Comparison of ENCODE assay signal across 9 cellular contexts in genomic region chr9:137590123-137590468, GRCh38. TPM values are rescaled to one million over a fixed set of nuclear protein-coding genes. Genes with fewer than 3 reads are reported as not detected.
DNase-seq lines count a peak whose midpoint lies in the region; ATAC-seq and TF ChIP-seq lines count a peak whose summit lies in the region.
"Had no signal": no experiment of that assay in that cellular context is flagged by ENCODE, and none has a peak within 500 bp of the region (broad histone marks: within the 10 kb centered on the region; RNA-seq: fewer than 3 reads in every experiment).

No MANE protein-coding gene starts in this region.

- H3K4me3 ChIP-seq in AG04450 (ENCODE audit: low read depth, low read length) (peak overlapping the region; percentile 71), GM23338 (peak overlapping the region; percentile 79; the same call in 1 of the 2 replicates), adipocyte (ENCODE audit: low read length) (peak overlapping the region; percentile 88), lung (peak overlapping the region; percentile 69)

- intact Hi-C loops in activated naive CD4-positive, alpha-beta T cell treated with anti-CD3 and anti-CD28 coated beads for 36 hours (cut with micrococcal nuclease): loop anchor here (1.0 to 2.0 kb wide), 3 partner anchors 12 to 29 kb away; partner anchors contain the start of genes ARRDC1, DPH7 and EHMT1

- H3K4me1 Mint-ChIP-seq in GM23338: peaks cover 5% of the 10 kb centered on the region; the same call in 2 of the 3 replicates
- H3K4me1 Mint-ChIP-seq in activated naive CD4-positive, alpha-beta T cell treated with anti-CD3 and anti-CD28 coated beads for 36 hours (ENCODE audit: low read depth): peaks cover 21% of the 10 kb centered on the region

- H3K36me3 ChIP-seq in GM23338 (ENCODE audit: insufficient read depth) (peaks cover 15% of the 10 kb centered on the region), adipocyte (ENCODE audit: control insufficient read depth, insufficient read depth, low read length, severe bottlenecking) (peaks cover 30% of the 10 kb centered on the region), lung (ENCODE audit: control insufficient read depth in 2 of 2, insufficient read depth in 2 of 2, low read length in 2 of 2) (peaks cover 0 to 22% of the 10 kb centered on the region in 2 donors)

- H3K27me3 Mint-ChIP-seq in GM23338 (ENCODE audit: insufficient read depth, low read depth, poor library complexity): peaks cover 15% of the 10 kb centered on the region
- no peaks in the 10 kb centered on the region for H3K27me3 Mint-ChIP-seq in activated naive CD4-positive, alpha-beta T cell treated with anti-CD3 and anti-CD28 coated beads for 36 hours (ENCODE audit: low read depth)
- H3K27me3 Mint-ChIP-seq: activated naive CD8-positive, alpha-beta T cell treated with anti-CD3 and anti-CD28 coated beads, Interleukin-2, amount 10 ng/mL, durations not matched to agents 7 days and 5 days had no signal

- H3K9ac ChIP-seq in adipocyte (ENCODE audit: low read length): peak overlapping the region; percentile 90

- H3K9me3 ChIP-seq in AG04450 (ENCODE audit: control insufficient read depth, insufficient read depth, low read length) (no peaks in the 10 kb centered on the region), adipocyte (ENCODE audit: control insufficient read depth, low read length) (no peaks in the 10 kb centered on the region), lung (ENCODE audit: control insufficient read depth in 2 of 2, insufficient read depth in 1 of 2, low read length in 1 of 2) (no peaks in the 10 kb centered on the region)

- no peak for TF ChIP-seq CTCF in AG04450 (IDR thresholded peaks at IDR 0.05; ENCODE audit: low read depth, low read length)
- no peak for TF ChIP-seq CTCF in GM23338 (conservative IDR thresholded peaks at IDR 0.05; ENCODE audit: low read depth in 2 of 2)
- TF ChIP-seq CTCF in lung (IDR thresholded peaks at IDR 0.05; ENCODE audit: control extremely low read depth, extremely low read depth): no peak

- no peak overlapping the region; the same call in 2 of the 3 replicates for H3K4me3 Mint-ChIP-seq in GM23338
- H3K4me3 Mint-ChIP-seq in activated naive CD4-positive, alpha-beta T cell treated with anti-CD3 and anti-CD28 coated beads for 36 hours: no peak overlapping the region

- H3K9me3 Mint-ChIP-seq in GM23338: peaks cover 2% of the 10 kb centered on the region; the same call in 1 of the 3 replicates
- H3K9me3 Mint-ChIP-seq in activated naive CD4-positive, alpha-beta T cell treated with anti-CD3 and anti-CD28 coated beads for 36 hours: no peaks in the 10 kb centered on the region
- H3K9me3 Mint-ChIP-seq: activated naive CD8-positive, alpha-beta T cell treated with anti-CD3 and anti-CD28 coated beads, Interleukin-2, amount 10 ng/mL, durations not matched to agents 7 days and 5 days had no signal

- no peaks in the 10 kb centered on the region for H3K27me3 ChIP-seq in AG04450 (ENCODE audit: control insufficient read depth, insufficient read depth, low read length)
- no peaks in the 10 kb centered on the region for H3K27me3 ChIP-seq in GM23338 (ENCODE audit: insufficient read depth)
- no peaks in the 10 kb centered on the region for H3K27me3 ChIP-seq in adipocyte (replicated peaks; ENCODE audit: control insufficient read depth, insufficient read depth, low read length)
- no peaks in the 10 kb centered on the region for H3K27me3 ChIP-seq in lung (ENCODE audit: control insufficient read depth, insufficient read depth)

- CTCF ChIA-PET in AG04450 (lab: Charles Lee): interaction anchor here (1.4 kb wide), 1 partner anchor 167 kb away, joined by 3 read pairs; the partner anchor contains the start of gene EXD3
- CTCF ChIA-PET in activated naive CD4-positive, alpha-beta T cell treated with anti-CD3 and anti-CD28 coated beads for 36 hours (lab: Charles Lee): interaction anchor here (0.9 to 1.1 kb wide), 2 partner anchors 10 to 184 kb away, joined by 3 read pairs; no protein-coding TSS in a partner anchor

- peaks cover 17% of the 10 kb centered on the region for H3K79me2 ChIP-seq in GM23338 (replicated peaks; ENCODE audit: insufficient read depth)

- POLR2A ChIA-PET in AG04450 (lab: Yijun Ruan, JAX): interaction anchor here (1.0 kb wide), 1 partner anchor 29 kb away, joined by 4 read pairs; the partner anchor contains the start of gene EHMT1

- no peak overlapping the region for H3K4me2 ChIP-seq in GM23338

- H3F3A ChIP-seq in GM23338 (replicated peaks; ENCODE audit: low read depth): 0 out of 2 replicates have a peak, but pooled peaks cover 7% of the 10 kb centered on the region

- H3K4me1 ChIP-seq in GM23338 (ENCODE audit: insufficient read depth) (peaks cover 9% of the 10 kb centered on the region), adipocyte (ENCODE audit: control insufficient read depth, insufficient read depth, low read length) (peaks cover 13% of the 10 kb centered on the region), lung (ENCODE audit: control insufficient read depth in 2 of 2, insufficient read depth in 2 of 2, low read length in 2 of 2) (peaks cover 0 to 8% of the 10 kb centered on the region in 2 donors)

- H3K27ac Mint-ChIP-seq in GM23338: no peak overlapping the region
- H3K27ac Mint-ChIP-seq in activated naive CD4-positive, alpha-beta T cell treated with anti-CD3 and anti-CD28 coated beads for 36 hours: no peak overlapping the region

- in situ Hi-C loops in KBM-7 (cut with MboI; ENCODE audit: low pct_unique_long_range_greater_than_20kb, low sequenced_read_pairs): no loop called here

- ATAC-seq in GM23338 (no peak), lung (ENCODE audit: insufficient read depth, low FRiP score) (no peak)

- H3K36me3 Mint-ChIP-seq in GM23338 (ENCODE audit: low read depth): peaks cover 39% of the 10 kb centered on the region
- H3K36me3 Mint-ChIP-seq in activated naive CD4-positive, alpha-beta T cell treated with anti-CD3 and anti-CD28 coated beads for 36 hours (ENCODE audit: low read depth): peaks cover 19% of the 10 kb centered on the region

- H3K9me2 ChIP-seq in GM23338 (ENCODE audit: insufficient read depth): no peaks in the 10 kb centered on the region

- no peak overlapping the region for H2AFZ ChIP-seq in GM23338

- WGBS in lung, 2 donors: 0 to 1% methylated on average over 29 to 61 of the region's 61 CpGs

- peaks cover 14% of the 10 kb centered on the region; the same call in 1 of the 2 replicates for H4K20me1 ChIP-seq in GM23338 (replicated peaks; ENCODE audit: insufficient read depth)

- DNase-seq in AG04450 (ENCODE audit: low read depth, low spot score) (no peak), GM23338 (ENCODE audit: low spot score) (peak; percentile 30), adipocyte (ENCODE audit: low read depth) (no peak), lung (ENCODE audit: low spot score) (no peak), KBM-7 (no peak), germinal center (ENCODE audit: low spot score) (no peak), GDM1 (lab: John Stamatoyannopoulos, UW) (no peak)
- no peak for DNase-seq in activated naive CD4-positive, alpha-beta T cell treated with anti-CD3 and anti-CD28 coated beads for 36 hours

- H3K27ac ChIP-seq in AG04450 (ENCODE audit: low read depth, low read length) (no peak overlapping the region), GM23338 (ENCODE audit: low read depth) (no peak overlapping the region), lung (ENCODE audit: low read depth in 1 of 2, low read length in 1 of 2) (peak overlapping the region in 1 of 2 donors; percentile 43)

TF ChIP-seq in GM23338, 12 proteins besides CTCF, POLR2A, EP300 and RAD21 (continues in another document):
- TF ChIP-seq EZH2phosphoT487 (IDR thresholded peaks at IDR 0.05; ENCODE audit: unreplicated experiment) (no peak), JUNB (IDR thresholded peaks at IDR 0.05; ENCODE audit: unreplicated experiment) (no peak)

RNA-seq across cellular contexts. Expression of gene ZMYND19, which starts 0.2 kb away (rescaled TPM):
- 11.4 and 11.6 TPM in 2 replicates for polyA plus RNA-seq in AG04450 (2011; rRNA removed)
- polyA minus RNA-seq in AG04450 (2011; rRNA and poly(A)+ RNA removed): 6.5 and 10.5 TPM in 2 replicates
- total RNA-seq in GM23338 (2014; rRNA removed; shearing (Covaris generic)): 50.3 and 58.5 TPM in 2 replicates
- 25.8 and 41.7 TPM in 2 replicates for polyA plus RNA-seq in GM23338 (2016; fragmentation: Nextera tagmentation; extraction: Ambion mirVana)
- 10 to 100 TPM; 11.4 to 25.5 TPM for total RNA-seq in lung
- 10 to 100 TPM; 15.4 to 29.1 TPM for polyA plus RNA-seq in lung
- 10 to 100 TPM; 50.9 to 52.5 TPM for total RNA-seq in activated naive CD4-positive, alpha-beta T cell treated with anti-CD3 and anti-CD28 coated beads for 36 hours

RNA-seq across cellular contexts. Expression of gene DPH7, which starts 11.4 kb away (rescaled TPM):
- polyA plus RNA-seq in AG04450 (2011; rRNA removed): 19.5 and 21.9 TPM in 2 replicates
- polyA minus RNA-seq in AG04450 (2011; rRNA and poly(A)+ RNA removed): 14.7 and 19.8 TPM in 2 replicates
- 53.7 and 68.8 TPM in 2 replicates for total RNA-seq in GM23338 (2014; rRNA removed; shearing (Covaris generic))
- 44.5 and 48.8 TPM in 2 replicates for polyA plus RNA-seq in GM23338 (2016; fragmentation: Nextera tagmentation; extraction: Ambion mirVana)
- total RNA-seq in lung: 10 to 100 TPM; 28.0 to 36.5 TPM
- polyA plus RNA-seq in lung: 10 to 100 TPM; 23.6 to 32.6 TPM
- 10 to 100 TPM; 32.4 to 36.6 TPM for total RNA-seq in activated naive CD4-positive, alpha-beta T cell treated with anti-CD3 and anti-CD28 coated beads for 36 hours

RNA-seq across cellular contexts. Expression of gene ARRDC1, which starts 15.4 kb away (rescaled TPM):
- polyA plus RNA-seq in AG04450 (2011; rRNA removed) (12.1 and 14.5 TPM in 2 replicates), GM23338 (2016; fragmentation: Nextera tagmentation; extraction: Ambion mirVana) (33.5 and 36.6 TPM in 2 replicates), lung (100 to 1,000 TPM in 1 of 2 donors, 10 to 100 TPM in 1; 94.4 to 137 TPM)
- polyA minus RNA-seq in AG04450 (2011; rRNA and poly(A)+ RNA removed): 12.2 and 21.0 TPM in 2 replicates
- total RNA-seq in GM23338 (2014; rRNA removed; shearing (Covaris generic)): 33.9 and 63.8 TPM in 2 replicates
- total RNA-seq in lung: 10 to 100 TPM; 57.4 to 94.8 TPM
- 10 to 100 TPM; 19.1 to 21.4 TPM for total RNA-seq in activated naive CD4-positive, alpha-beta T cell treated with anti-CD3 and anti-CD28 coated beads for 36 hours

RNA-seq across cellular contexts. Expression of gene EHMT1, which starts 28.7 kb away (rescaled TPM):
- polyA plus RNA-seq in AG04450 (2011; rRNA removed) (26.1 and 29.0 TPM in 2 replicates), GM23338 (2016; fragmentation: Nextera tagmentation; extraction: Ambion mirVana) (162 and 166 TPM in 2 replicates), lung (10 to 100 TPM; 32.2 to 39.9 TPM)
- polyA minus RNA-seq in AG04450 (2011; rRNA and poly(A)+ RNA removed): 53.6 and 69.1 TPM in 2 replicates
- 160 and 177 TPM in 2 replicates for total RNA-seq in GM23338 (2014; rRNA removed; shearing (Covaris generic))
- 10 to 100 TPM; 76.4 to 91.5 TPM for total RNA-seq in lung
- 10 to 100 TPM; 57.9 to 59.0 TPM for total RNA-seq in activated naive CD4-positive, alpha-beta T cell treated with anti-CD3 and anti-CD28 coated beads for 36 hours

RNA-seq across cellular contexts. Expression of gene MRPL41, which starts 38.4 kb away (rescaled TPM):
- 12.3 and 15.6 TPM in 2 replicates for polyA plus RNA-seq in AG04450 (2011; rRNA removed)
- 2.8 and 4.4 TPM in 2 replicates for polyA minus RNA-seq in AG04450 (2011; rRNA and poly(A)+ RNA removed)
- total RNA-seq in GM23338 (2014; rRNA removed; shearing (Covaris generic)): 32.6 and 32.8 TPM in 2 replicates
- 146 and 165 TPM in 2 replicates for polyA plus RNA-seq in GM23338 (2016; fragmentation: Nextera tagmentation; extraction: Ambion mirVana)
- 10 to 100 TPM; 24.2 to 55.2 TPM for total RNA-seq in lung
- 100 to 1,000 TPM in 1 of 2 donors, 10 to 100 TPM in 1; 51.3 to 110 TPM for polyA plus RNA-seq in lung
- total RNA-seq in activated naive CD4-positive, alpha-beta T cell treated with anti-CD3 and anti-CD28 coated beads for 36 hours: 10 to 100 TPM; 39.3 to 41.0 TPM
